8 cellular contexts compared by ENCODE assay signal in genomic region chr12:70364695-70365397, GRCh38. TPM values are rescaled to one million over a fixed set of nuclear protein-coding genes. Genes with fewer than 3 reads are reported as not detected.
DNase-seq lines count a peak whose midpoint lies in the region; ATAC-seq and TF ChIP-seq lines count a peak whose summit lies in the region.

No MANE protein-coding gene starts in this region.

- no peak for ATAC-seq in body of pancreas

- H3K4me3 Mint-ChIP-seq in brain, result peak overlapping the region; percentile 83 to 93 (median 84)

- no peak for DNase-seq in AG09309 (ENCODE audit: low read depth)
- peak in 1 of 2 experiments; percentile 27 for DNase-seq in HAP-1 (ENCODE audit: low spot score in 2 of 2)
- no peak for DNase-seq in central memory CD4-positive, alpha-beta T cell
- DNase-seq in NCI-H1105 treated with DMSO at 0.1 percent for 48 hours (lab: John Stamatoyannopoulos, UW), result no peak
- DNase-seq in body of pancreas, result no peak
- no peak for DNase-seq in GDM1 (lab: John Stamatoyannopoulos, UW)

- H3K9ac ChIP-seq in mucosa of rectum (ENCODE audit: low read depth in 1 of 2, low read length in 2 of 2), result peak overlapping the region in 1 of 2 donors; percentile 54

- H3K27ac ChIP-seq in mucosa of rectum (ENCODE audit: low read depth in 2 of 2, low read length in 2 of 2) (no peak overlapping the region), body of pancreas (no peak overlapping the region)

- H3K36me3 Mint-ChIP-seq in brain, result no peaks in the 10 kb centered on the region

- WGBS in body of pancreas, 2 donors, result 14 to 16% methylated on average over 16 of the region's 16 CpGs

- in situ Hi-C loops in HAP-1 (cut with MboI; ENCODE audit: low sequenced_read_pairs), result no loop called here

- peaks cover 0 to 3% (median 0%) of the 10 kb centered on the region in 5 experiments for H3K9me3 Mint-ChIP-seq in brain

- no peak for TF ChIP-seq POLR2A in body of pancreas (IDR thresholded peaks at IDR 0.05)

- H3K4me1 Mint-ChIP-seq in brain, result peaks cover 33% of the 10 kb centered on the region

- H3K27me3 ChIP-seq in HAP-1 (ENCODE audit: low read depth), result no peaks in the 10 kb centered on the region; the same call in 1 of the 2 replicates
- peaks cover 14 to 30% of the 10 kb centered on the region in 2 donors for H3K27me3 ChIP-seq in mucosa of rectum (ENCODE audit: control insufficient read depth in 2 of 2, insufficient read depth in 2 of 2, low read length in 2 of 2)
- H3K27me3 ChIP-seq in body of pancreas, result peaks cover 0 to 11% of the 10 kb centered on the region in 2 donors

- intact Hi-C loops in body of pancreas (cut with DNase I), result no loop called here

- H3K4me1 ChIP-seq in HAP-1 (peaks cover 17% of the 10 kb centered on the region), mucosa of rectum (ENCODE audit: control insufficient read depth in 2 of 2, insufficient read depth in 2 of 2, low read length in 2 of 2) (peaks cover 9 to 10% of the 10 kb centered on the region in 2 donors), body of pancreas (peaks cover 24% of the 10 kb centered on the region)

- TF ChIP-seq CTCF in AG09309 (IDR thresholded peaks at IDR 0.05; ENCODE audit: control insufficient read depth, insufficient read depth, low read depth, low read length, missing control alignments), result no peak
- TF ChIP-seq CTCF in brain (conservative IDR thresholded peaks at IDR 0.05), result no peak
- TF ChIP-seq CTCF in body of pancreas (IDR thresholded peaks at IDR 0.05), result no peak

- peak overlapping the region in 1 of 5 experiments; percentile 38 for H3K27ac Mint-ChIP-seq in brain

- peaks cover 19% of the 10 kb centered on the region for H3K27me3 Mint-ChIP-seq in brain

- H3K9me3 ChIP-seq in HAP-1 (no peaks in the 10 kb centered on the region), mucosa of rectum (ENCODE audit: control insufficient read depth in 2 of 2, low read length in 2 of 2) (no peaks in the 10 kb centered on the region), body of pancreas (peaks cover 0 to 3% (median 0%) of the 10 kb centered on the region in 3 donors)

- H3K36me3 ChIP-seq in HAP-1 (replicated peaks) (no peaks in the 10 kb centered on the region), mucosa of rectum (ENCODE audit: control insufficient read depth in 2 of 2, insufficient read depth in 2 of 2, low read length in 2 of 2) (no peaks in the 10 kb centered on the region), body of pancreas (replicated peaks in 1 of 2; ENCODE audit: insufficient read depth in 1 of 2, low read depth in 2 of 2) (no peaks in the 10 kb centered on the region)

- peak overlapping the region; percentile 55 for H3K4me3 ChIP-seq in AG09309 (ENCODE audit: control insufficient read depth, low read depth, low read length)
- H3K4me3 ChIP-seq in HAP-1, result peak overlapping the region; percentile 52
- H3K4me3 ChIP-seq in mucosa of rectum (ENCODE audit: low read length in 2 of 2), result peak overlapping the region; percentile 61 to 73
- no peak overlapping the region for H3K4me3 ChIP-seq in body of pancreas

RNA-seq across cellular contexts. Expression of gene KCNMB4, which starts 1.2 kb away (rescaled TPM):
- 18.3 TPM for polyA plus RNA-seq in brain (ENCODE audit: insufficient read depth, low read depth, low replicate concordance)
- total RNA-seq in body of pancreas, result 1 to 10 TPM in 1 of 2 donors, under 1 TPM in 1; 0.33 to 1.6 TPM

Comparison
In these comparisons a context has a peak if more than half of its experiments do, and no peak if none do; other contexts are left out.
1. H3K4me3 ChIP-seq: peak in AG09309 (single experiment), HAP-1 (single experiment) and mucosa of rectum (2 of 2); none in body of pancreas (0 of 2).